ENCODE assay signal across 2 cellular contexts in genomic region chr3:67531149-67532101, GRCh38.
A peak's percentile ranks its signal among the peaks of the same experiment; 100 is the strongest.
TF ChIP-seq lines count a peak whose summit lies in the region.

No MANE protein-coding gene starts in this region.

TF ChIP-seq in HEK293, 187 proteins besides CTCF, POLR2A, EP300 and RAD21 (continued from another document):
- TF ChIP-seq PRDM6 (tag by site-specific recombination; IDR thresholded peaks at IDR 0.05) (peak; percentile 62), ZNF658 (tag by site-specific recombination; IDR thresholded peaks at IDR 0.05) (no peak)
- TF ChIP-seq, protein P1, sequence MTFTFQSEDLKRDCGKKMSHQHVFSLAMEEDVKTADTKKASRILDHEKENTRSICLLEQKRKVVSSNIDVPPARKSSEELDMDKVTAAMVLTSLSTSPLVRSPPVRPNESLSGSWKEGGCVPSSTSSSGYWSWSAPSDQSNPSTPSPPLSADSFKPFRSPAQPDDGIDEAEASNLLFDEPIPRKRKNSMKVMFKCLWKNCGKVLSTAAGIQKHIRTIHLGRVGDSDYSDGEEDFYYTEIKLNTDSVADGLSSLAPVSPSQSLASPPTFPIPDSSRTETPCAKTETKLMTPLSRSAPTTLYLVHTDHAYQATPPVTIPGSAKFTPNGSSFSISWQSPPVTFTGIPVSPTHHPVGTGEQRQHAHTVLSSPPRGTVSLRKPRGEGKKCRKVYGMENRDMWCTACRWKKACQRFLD (tag by site-specific recombination; IDR thresholded peaks at IDR 0.05), result no peak

TF ChIP-seq in WTC11, 78 proteins besides CTCF, POLR2A, EP300 and RAD21 (continued from another document):
- TF ChIP-seq, protein P2, sequence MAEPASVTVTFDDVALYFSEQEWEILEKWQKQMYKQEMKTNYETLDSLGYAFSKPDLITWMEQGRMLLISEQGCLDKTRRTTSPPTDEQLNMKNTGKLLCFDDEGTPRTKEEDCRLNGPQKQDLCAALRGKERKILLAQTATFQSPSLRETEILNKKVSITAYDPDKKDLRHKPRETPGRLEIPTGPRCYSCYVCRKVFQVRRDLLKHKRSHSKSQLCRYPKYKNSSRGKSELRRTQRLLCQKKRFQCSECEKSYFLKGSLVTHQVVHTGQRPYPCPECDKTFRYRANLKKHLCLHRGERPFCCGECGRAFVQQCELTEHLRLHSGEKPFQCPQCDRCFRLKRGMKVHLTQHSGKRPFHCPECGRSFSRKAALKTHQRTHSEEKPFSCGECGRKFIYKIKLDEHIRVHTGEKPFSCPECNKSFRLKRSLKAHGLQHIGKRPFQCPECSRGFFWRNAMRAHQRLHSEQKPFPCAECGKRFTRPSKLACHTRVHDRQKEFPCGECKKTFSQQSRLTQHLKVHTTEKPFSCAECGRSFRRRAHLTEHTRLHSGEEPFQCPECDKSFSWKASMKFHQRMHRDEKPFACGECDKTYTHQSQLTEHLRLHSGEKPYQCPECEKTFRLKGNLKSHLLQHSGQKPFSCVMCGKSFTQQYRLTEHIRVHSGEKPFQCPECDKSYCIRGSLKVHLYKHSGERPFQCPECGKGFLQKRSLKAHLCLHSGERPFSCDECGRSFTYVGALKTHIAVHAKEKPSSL (CRISPR knock-in tag; conservative IDR thresholded peaks at IDR 0.05), result no peak
- TF ChIP-seq, protein P3, sequence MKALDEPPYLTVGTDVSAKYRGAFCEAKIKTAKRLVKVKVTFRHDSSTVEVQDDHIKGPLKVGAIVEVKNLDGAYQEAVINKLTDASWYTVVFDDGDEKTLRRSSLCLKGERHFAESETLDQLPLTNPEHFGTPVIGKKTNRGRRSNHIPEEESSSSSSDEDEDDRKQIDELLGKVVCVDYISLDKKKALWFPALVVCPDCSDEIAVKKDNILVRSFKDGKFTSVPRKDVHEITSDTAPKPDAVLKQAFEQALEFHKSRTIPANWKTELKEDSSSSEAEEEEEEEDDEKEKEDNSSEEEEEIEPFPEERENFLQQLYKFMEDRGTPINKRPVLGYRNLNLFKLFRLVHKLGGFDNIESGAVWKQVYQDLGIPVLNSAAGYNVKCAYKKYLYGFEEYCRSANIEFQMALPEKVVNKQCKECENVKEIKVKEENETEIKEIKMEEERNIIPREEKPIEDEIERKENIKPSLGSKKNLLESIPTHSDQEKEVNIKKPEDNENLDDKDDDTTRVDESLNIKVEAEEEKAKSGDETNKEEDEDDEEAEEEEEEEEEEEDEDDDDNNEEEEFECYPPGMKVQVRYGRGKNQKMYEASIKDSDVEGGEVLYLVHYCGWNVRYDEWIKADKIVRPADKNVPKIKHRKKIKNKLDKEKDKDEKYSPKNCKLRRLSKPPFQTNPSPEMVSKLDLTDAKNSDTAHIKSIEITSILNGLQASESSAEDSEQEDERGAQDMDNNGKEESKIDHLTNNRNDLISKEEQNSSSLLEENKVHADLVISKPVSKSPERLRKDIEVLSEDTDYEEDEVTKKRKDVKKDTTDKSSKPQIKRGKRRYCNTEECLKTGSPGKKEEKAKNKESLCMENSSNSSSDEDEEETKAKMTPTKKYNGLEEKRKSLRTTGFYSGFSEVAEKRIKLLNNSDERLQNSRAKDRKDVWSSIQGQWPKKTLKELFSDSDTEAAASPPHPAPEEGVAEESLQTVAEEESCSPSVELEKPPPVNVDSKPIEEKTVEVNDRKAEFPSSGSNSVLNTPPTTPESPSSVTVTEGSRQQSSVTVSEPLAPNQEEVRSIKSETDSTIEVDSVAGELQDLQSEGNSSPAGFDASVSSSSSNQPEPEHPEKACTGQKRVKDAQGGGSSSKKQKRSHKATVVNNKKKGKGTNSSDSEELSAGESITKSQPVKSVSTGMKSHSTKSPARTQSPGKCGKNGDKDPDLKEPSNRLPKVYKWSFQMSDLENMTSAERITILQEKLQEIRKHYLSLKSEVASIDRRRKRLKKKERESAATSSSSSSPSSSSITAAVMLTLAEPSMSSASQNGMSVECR (CRISPR knock-in tag; IDR thresholded peaks at IDR 0.05; ENCODE audit: borderline replicate concordance), result no peak
- no peak for TF ChIP-seq CREB1 (CRISPR knock-in tag; IDR thresholded peaks at IDR 0.05)
- TF ChIP-seq SMAD4 (CRISPR knock-in tag; IDR thresholded peaks at IDR 0.05), result no peak
TF ChIP-seq in WTC11: peak in this region for 0.
